8 cellular contexts compared by ENCODE assay signal in genomic region chr20:63955846-63956663, GRCh38. TPM values are rescaled to one million over a fixed set of nuclear protein-coding genes. Genes with fewer than 3 reads are reported as not detected.
DNase-seq lines count a peak whose midpoint lies in the region; ATAC-seq and TF ChIP-seq lines count a peak whose summit lies in the region.

Gene UCKL1 (minus strand): TSS chr20:63956416. CDS start chr20:63956372, 44 bp downstream.

- TF ChIP-seq CTCF in AG10803 (conservative IDR thresholded peaks at IDR 0.05; ENCODE audit: low read length) (no peak), dorsolateral prefrontal cortex (IDR thresholded peaks at IDR 0.05 in 54 of 56, conservative IDR thresholded peaks at IDR 0.05 in 2 of 56; ENCODE audit: low read depth in 1 of 56, partially characterized antibody in 56 of 56) (peak in 31 of 56 donors; percentile 3 to 38 (median 21)), lower leg skin (IDR thresholded peaks at IDR 0.05) (peak in 1 of 3 donors; percentile 6)

- no peak for TF ChIP-seq POLR2A in lower leg skin (IDR thresholded peaks at IDR 0.05)

- peak within 1 kb of the TSS; percentile 82 for H3K4me3 ChIP-seq in AG10803 (ENCODE audit: low read length)
- peak within 1 kb of the TSS; percentile 71 to 100 (median 98) for H3K4me3 ChIP-seq in dorsolateral prefrontal cortex
- H3K4me3 ChIP-seq in lower leg skin (ENCODE audit: low read depth, poor library complexity, severe bottlenecking) = peak within 1 kb of the TSS; percentile 84

- WGBS in lower leg skin, 2 donors = 0% methylated on average over 23 to 87 of the region's 103 CpGs

- peak within 1 kb of the TSS; percentile 49 to 99 (median 91) for H3K27ac ChIP-seq in dorsolateral prefrontal cortex

- DNase-seq in AG10803 (ENCODE audit: low read depth) = peak; percentile 91
- peak; percentile 88 for DNase-seq in NCI-H510A (lab: John Stamatoyannopoulos, UW)
- peak; percentile 83 to 86 for DNase-seq in activated CD4-positive, alpha-beta T cell treated with anti-CD3 and anti-CD28 coated beads, Interleukin-2, amount 50 U/mL, for 4 hours
- DNase-seq in dorsolateral prefrontal cortex = peak; percentile 81 to 92 (median 90)
- peak; percentile 91 to 98 for DNase-seq in lower leg skin (ENCODE audit: low spot score in 2 of 2)
- DNase-seq in stimulated activated CD4-positive, alpha-beta T cell treated with anti-CD3 and anti-CD28 coated beads, Interleukin-4, amount 100 ng/mL, for 4 hours = peak; percentile 86 to 90

- intact Hi-C loops in dorsolateral prefrontal cortex (cut with DNase I) = loop anchor here (1.0 to 5.0 kb wide), 6 partner anchors 47 to 298 kb away; partner anchors contain the start of genes RTEL1 (in 2 of the 2), TCEA2 (in 2 of the 2), ARFRP1 (in 1 of the 2) and DNAJC5 (in 1 of the 2)
- intact Hi-C loops in lower leg skin (cut with DNase I; ENCODE audit: low total_unique reads) = no loop called here

- H3K27me3 ChIP-seq in dorsolateral prefrontal cortex = no peaks in the 10 kb centered on the region

- ATAC-seq in GM18907 (IDR thresholded peaks at IDR 0.05; ENCODE audit: unreplicated experiment) (peak; percentile 69), HG03139 (IDR thresholded peaks at IDR 0.05; ENCODE audit: unreplicated experiment) (peak; percentile 67)

RNA-seq across cellular contexts. Expression of gene UCKL1, which starts in this region (rescaled TPM):
- total RNA-seq in dorsolateral prefrontal cortex (10 to 100 TPM; 22.1 to 74.1 (median 40.8) TPM), lower leg skin (10 to 100 TPM; 28.1 to 44.3 (median 33.6) TPM)

Comparison
In these comparisons a context has a peak if more than half of its experiments do, and no peak if none do; other contexts are left out.
1. Peak in every context shown above with its lines: DNase-seq, ATAC-seq, H3K4me3 ChIP-seq and H3K27ac ChIP-seq.